8 cellular contexts compared by ENCODE assay signal in genomic region chr6:14799928-14800327, GRCh38.
DNase-seq lines count a peak whose midpoint lies in the region; ATAC-seq and TF ChIP-seq lines count a peak whose summit lies in the region.

No MANE protein-coding gene starts in this region.

- no peaks in the 10 kb centered on the region for H3K36me3 ChIP-seq in CD8-positive, alpha-beta memory T cell (ENCODE audit: insufficient read depth, low read length)
- H3K36me3 ChIP-seq in MM.1S (replicated peaks; ENCODE audit: insufficient read depth, low read length), result no peaks in the 10 kb centered on the region

- no peaks in the 10 kb centered on the region for H3K79me2 ChIP-seq in MM.1S (ENCODE audit: low read length)

- H3K9me3 ChIP-seq in CD8-positive, alpha-beta memory T cell (ENCODE audit: low read length), result no peaks in the 10 kb centered on the region
- H3K9me3 ChIP-seq in MM.1S (replicated peaks; ENCODE audit: insufficient read depth, low read length), result no peaks in the 10 kb centered on the region

- H3F3A ChIP-seq in MM.1S (ENCODE audit: insufficient read depth, low read length), result peaks cover 9% of the 10 kb centered on the region

- POLR2A ChIA-PET in CD8-positive, alpha-beta memory T cell (lab: Charles Lee), result no interaction called here

- peak in 4 of 5 donors; percentile 2 to 50 (median 14) for DNase-seq in CD8-positive, alpha-beta memory T cell
- DNase-seq in GM20000 (ENCODE audit: low spot score) (peak; percentile 39), MM.1S (peak; percentile 69), epithelial cell of proximal tubule (ENCODE audit: low read depth) (peak; percentile 4), naive B cell (peak; percentile 31), GM19240 (ENCODE audit: insufficient read length, low spot score) (no peak)
- DNase-seq in T-helper 2 cell treated with Interferon-gamma antibody and Interleukin-4, amounts not matched to agents 5 μg/mL and 100 μg/mL, for 36 hours (ENCODE audit: low spot score), result peak; percentile 33

- CTCF ChIA-PET in CD8-positive, alpha-beta memory T cell (lab: Charles Lee), result no interaction called here

- no peaks in the 10 kb centered on the region for H4K20me1 ChIP-seq in MM.1S (ENCODE audit: insufficient read depth, low read length)

- no peak overlapping the region for H3K4me3 Mint-ChIP-seq in CD8-positive, alpha-beta memory T cell
- no peak overlapping the region for H3K4me3 Mint-ChIP-seq in T-helper 2 cell treated with Interferon-gamma antibody and Interleukin-4, amounts not matched to agents 5 μg/mL and 100 μg/mL, for 36 hours
- H3K4me3 Mint-ChIP-seq in naive B cell, result peak overlapping the region in 2 of 8 donors; percentile 18 to 26

- peaks cover 0 to 3% (median 0%) of the 10 kb centered on the region in 3 donors for H3K4me1 Mint-ChIP-seq in CD8-positive, alpha-beta memory T cell
- peaks cover 5% of the 10 kb centered on the region for H3K4me1 Mint-ChIP-seq in T-helper 2 cell treated with Interferon-gamma antibody and Interleukin-4, amounts not matched to agents 5 μg/mL and 100 μg/mL, for 36 hours (ENCODE audit: low read depth)
- peaks cover 18 to 26% (median 20%) of the 10 kb centered on the region in 3 donors for H3K4me1 Mint-ChIP-seq in naive B cell

- H3K9me3 Mint-ChIP-seq in CD8-positive, alpha-beta memory T cell, result no peaks in the 10 kb centered on the region
- no peaks in the 10 kb centered on the region for H3K9me3 Mint-ChIP-seq in T-helper 2 cell treated with Interferon-gamma antibody and Interleukin-4, amounts not matched to agents 5 μg/mL and 100 μg/mL, for 36 hours
- H3K9me3 Mint-ChIP-seq in naive B cell, result peaks cover 0 to 8% (median 2%) of the 10 kb centered on the region in 7 donors

- peaks cover 5 to 17% of the 10 kb centered on the region in 2 donors for H3K27me3 Mint-ChIP-seq in CD8-positive, alpha-beta memory T cell
- H3K27me3 Mint-ChIP-seq in T-helper 2 cell treated with Interferon-gamma antibody and Interleukin-4, amounts not matched to agents 5 μg/mL and 100 μg/mL, for 36 hours (ENCODE audit: low read depth), result no peaks in the 10 kb centered on the region
- no peaks in the 10 kb centered on the region for H3K27me3 Mint-ChIP-seq in naive B cell

- no peaks in the 10 kb centered on the region for H3K4me1 ChIP-seq in CD8-positive, alpha-beta memory T cell (ENCODE audit: insufficient read depth, low read length)
- peaks cover 9% of the 10 kb centered on the region for H3K4me1 ChIP-seq in MM.1S (ENCODE audit: low read length)

- H2AFZ ChIP-seq in MM.1S (ENCODE audit: low read length), result no peak overlapping the region

- H3K27ac Mint-ChIP-seq in CD8-positive, alpha-beta memory T cell, result peak overlapping the region in 1 of 8 donors; percentile 10
- no peak overlapping the region for H3K27ac Mint-ChIP-seq in T-helper 2 cell treated with Interferon-gamma antibody and Interleukin-4, amounts not matched to agents 5 μg/mL and 100 μg/mL, for 36 hours
- H3K27ac Mint-ChIP-seq in naive B cell, result peak overlapping the region in 1 of 6 donors; percentile 23

- H3K4me3 ChIP-seq in CD8-positive, alpha-beta memory T cell (ENCODE audit: low read length), result no peak overlapping the region
- H3K4me3 ChIP-seq in MM.1S (ENCODE audit: low read length), result no peak overlapping the region
- H3K4me3 ChIP-seq in epithelial cell of proximal tubule (ENCODE audit: low read depth, low read length), result no peak overlapping the region

- H3K36me3 Mint-ChIP-seq in CD8-positive, alpha-beta memory T cell, result no peaks in the 10 kb centered on the region
- no peaks in the 10 kb centered on the region for H3K36me3 Mint-ChIP-seq in T-helper 2 cell treated with Interferon-gamma antibody and Interleukin-4, amounts not matched to agents 5 μg/mL and 100 μg/mL, for 36 hours (ENCODE audit: low read depth)
- no peaks in the 10 kb centered on the region for H3K36me3 Mint-ChIP-seq in naive B cell

- no peak overlapping the region for H3K9ac ChIP-seq in MM.1S (ENCODE audit: low read length)

- ATAC-seq in naive B cell (ENCODE audit: low read depth in 2 of 2), result peak; percentile 87 to 93
- ATAC-seq in HG03196 (IDR thresholded peaks at IDR 0.05; ENCODE audit: unreplicated experiment), result no peak

- H3K27ac ChIP-seq in CD8-positive, alpha-beta memory T cell (ENCODE audit: low read depth, low read length), result no peak overlapping the region
- no peak overlapping the region for H3K27ac ChIP-seq in MM.1S (ENCODE audit: low read length)

- no peaks in the 10 kb centered on the region for H3K9me2 ChIP-seq in MM.1S (replicated peaks; ENCODE audit: insufficient read depth, low read length)

- H3K4me2 ChIP-seq in MM.1S (ENCODE audit: low read depth, low read length), result no peak overlapping the region

- TF ChIP-seq CTCF in GM20000 (IDR thresholded peaks at IDR 0.05; ENCODE audit: extremely low read depth, missing control alignments) (no peak), MM.1S (IDR thresholded peaks at IDR 0.05; ENCODE audit: low read length) (no peak), epithelial cell of proximal tubule (conservative IDR thresholded peaks at IDR 0.05; ENCODE audit: low read depth, low read length) (no peak)

- H3K27me3 ChIP-seq in CD8-positive, alpha-beta memory T cell (ENCODE audit: insufficient read depth, low read length, poor library complexity, severe bottlenecking), result no peaks in the 10 kb centered on the region
- H3K27me3 ChIP-seq in MM.1S (replicated peaks; ENCODE audit: insufficient read depth, low read length), result no peaks in the 10 kb centered on the region
